24 cellular contexts compared by ENCODE assay signal in the genomic region with DNA sequence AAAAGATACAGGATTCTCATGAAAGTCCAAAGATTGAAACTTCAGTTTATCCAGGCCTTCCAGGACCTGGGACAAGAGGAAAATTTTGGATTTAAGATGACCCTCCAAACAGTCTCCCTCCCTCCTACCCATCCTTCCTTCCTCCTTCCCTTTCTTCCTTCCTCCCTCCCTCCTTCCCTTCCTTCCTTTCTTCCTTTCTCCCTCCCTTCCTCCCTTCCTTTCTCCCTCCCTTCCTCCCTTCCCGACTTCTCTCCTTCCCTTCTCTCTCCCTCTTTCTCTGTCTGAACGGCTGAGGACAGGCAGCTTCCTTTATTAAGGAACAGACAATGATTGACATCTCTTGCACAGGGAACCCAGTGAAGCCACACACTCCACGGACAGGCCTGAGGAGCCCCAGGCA. TPM values are rescaled to one million over a fixed set of nuclear protein-coding genes. Genes with fewer than 3 reads are reported as not detected.
"Had no signal": no experiment of that assay in that cellular context is flagged by ENCODE, and none has a peak within 500 bp of the region (broad histone marks: within the 10 kb centered on the region; RNA-seq: fewer than 3 reads in every experiment).

No MANE protein-coding gene starts in this region.

- H3K27me3 ChIP-seq: colonic mucosa, tibial artery, upper lobe of right lung, vagina had no signal

- H3K4me3 ChIP-seq: colonic mucosa, heart left ventricle, suprapubic skin, tibial artery, upper lobe of right lung, vagina had no signal

- ATAC-seq: left colon; naive thymus-derived CD4-positive, alpha-beta T cell; stimulated activated naive CD8-positive, alpha-beta T cell treated with anti-CD3 and anti-CD28 coated beads, Interleukin-15, Interleukin-2, amounts not matched to agents 100 U/mL and 50 U/mL, for 24 hours; upper lobe of right lung had no signal

- DNase-seq: colonic mucosa; dermis blood vessel endothelial cell; effector CD4-positive, alpha-beta T cell; hippocampal formation; left colon; mammary epithelial cell; naive thymus-derived CD4-positive, alpha-beta T cell; posterior cingulate gyrus; small intestine; stimulated activated CD4-positive, alpha-beta T cell treated with anti-CD3 and anti-CD28 coated beads, Interleukin-2, amount 100 ng/mL, for 48 hours; stimulated activated naive CD8-positive, alpha-beta T cell treated with anti-CD3 and anti-CD28 coated beads, Interleukin-15, Interleukin-2, amounts not matched to agents 100 U/mL and 50 U/mL, for 24 hours; tibial artery; upper lobe of right lung had no signal

- H3K27ac Mint-ChIP-seq: endodermal cell; naive thymus-derived CD4-positive, alpha-beta T cell had no signal

- H3K27ac ChIP-seq: colonic mucosa, neutrophil, suprapubic skin, tibial artery, upper lobe of right lung, vagina had no signal

- H3K4me3 Mint-ChIP-seq: endodermal cell; naive thymus-derived CD4-positive, alpha-beta T cell had no signal

RNA-seq across cellular contexts. Expression of a gene that starts 23.3 kb away (rescaled TPM):
- total RNA-seq: dermis blood vessel endothelial cell, endothelial cell of umbilical vein, glomerular endothelial cell, kidney epithelial cell, left colon, mesenteric fat pad, mononuclear cell, pulmonary artery endothelial cell, vagina had no signal
